Comparison of ENCODE assay signal across 1 cellular context in genomic region chr11:65593518-65594414, GRCh38.
TF ChIP-seq lines count a peak whose summit lies in the region.

No MANE protein-coding gene starts in this region.

TF ChIP-seq in GM23338, 12 proteins besides CTCF, POLR2A, EP300 and RAD21:
- no peak for TF ChIP-seq POLR2AphosphoS5 (IDR thresholded peaks at IDR 0.05; ENCODE audit: low read depth)
- no peak for TF ChIP-seq NANOG (IDR thresholded peaks at IDR 0.05; ENCODE audit: borderline replicate concordance)
- TF ChIP-seq ZNF114 (CRISPR knock-in tag; IDR thresholded peaks at IDR 0.05) = no peak
- TF ChIP-seq EZH2 (IDR thresholded peaks at IDR 0.05; ENCODE audit: low read depth, unreplicated experiment) = no peak
- TF ChIP-seq CREB1 (CRISPR knock-in tag; IDR thresholded peaks at IDR 0.05; ENCODE audit: low read depth) = no peak
- no peak for TF ChIP-seq ZNF331 (CRISPR knock-in tag; IDR thresholded peaks at IDR 0.05; ENCODE audit: low read depth)
- TF ChIP-seq REST (IDR thresholded peaks at IDR 0.05; ENCODE audit: unreplicated experiment) = no peak
- no peak for TF ChIP-seq EZH2phosphoT487 (IDR thresholded peaks at IDR 0.05; ENCODE audit: unreplicated experiment)
- no peak for TF ChIP-seq JUNB (IDR thresholded peaks at IDR 0.05; ENCODE audit: unreplicated experiment)
- TF ChIP-seq STAT1 (IDR thresholded peaks at IDR 0.05; ENCODE audit: unreplicated experiment) = no peak
- TF ChIP-seq ETS1 (IDR thresholded peaks at IDR 0.05) = no peak
